In the genomic region with DNA sequence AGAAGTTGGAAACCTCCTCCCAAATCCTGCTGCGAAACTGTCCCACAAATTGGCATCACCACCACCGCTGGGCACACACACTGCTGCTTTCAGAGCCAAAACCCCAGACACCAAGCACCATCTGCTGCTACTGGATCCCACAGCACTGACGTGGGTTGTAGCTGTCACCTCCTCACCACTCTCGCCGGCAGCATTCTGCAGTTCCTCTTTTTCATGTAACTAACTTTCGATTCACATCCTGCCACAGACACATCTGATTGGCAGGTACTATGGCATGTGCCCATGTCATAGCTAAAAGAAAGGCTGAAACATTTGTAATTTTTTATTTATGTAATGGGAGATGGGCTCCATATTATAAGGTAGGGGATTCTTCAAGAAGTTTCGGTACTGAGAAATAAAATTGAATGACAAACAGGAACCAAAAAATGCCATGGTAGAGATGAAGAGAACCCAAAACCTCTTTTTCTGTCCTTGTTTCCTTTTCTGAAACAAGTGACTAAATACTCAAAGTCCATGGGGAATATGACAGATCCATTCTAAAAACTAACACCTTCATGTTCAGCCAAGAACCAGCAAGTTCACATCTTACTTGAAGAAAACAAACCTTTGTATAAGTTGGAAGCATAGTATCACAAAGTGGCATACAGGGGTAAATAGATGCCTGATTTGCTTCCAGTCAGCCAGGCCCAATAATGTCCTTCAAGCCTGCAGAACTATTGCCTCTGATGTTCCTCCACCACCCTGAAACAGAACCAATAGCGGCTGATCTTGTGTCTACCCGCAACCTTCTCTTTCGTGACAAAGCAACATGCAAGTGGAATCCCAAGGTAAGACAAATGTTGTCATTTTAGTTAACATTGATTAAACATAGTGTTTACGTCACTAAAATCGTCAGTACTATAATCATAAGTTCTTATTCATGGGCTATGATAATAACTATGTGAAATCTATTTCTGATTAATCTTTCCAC, we compare ENCODE assay signal across 8 cellular contexts. TPM values are rescaled to one million over a fixed set of nuclear protein-coding genes. Genes with fewer than 3 reads are reported as not detected.
DNase-seq lines count a peak whose midpoint lies in the region; ATAC-seq lines count a peak whose summit lies in the region.

No MANE protein-coding gene starts in this region.

- peak overlapping the region; percentile 70 for H3K9ac ChIP-seq in Karpas-422 (ENCODE audit: low read length)

- H3K27me3 ChIP-seq in CD4-positive, alpha-beta memory T cell (ENCODE audit: insufficient read depth, low read length): no peaks in the 10 kb centered on the region
- no peaks in the 10 kb centered on the region for H3K27me3 ChIP-seq in Karpas-422 (ENCODE audit: low read length)

- no peaks in the 10 kb centered on the region for H4K20me1 ChIP-seq in Karpas-422 (ENCODE audit: insufficient read depth, low read depth, low read length)

- H3K79me2 ChIP-seq in Karpas-422 (ENCODE audit: low read length): 0 out of 2 replicates have a peak, but pooled peaks cover 3% of the 10 kb centered on the region

- DNase-seq in CD4-positive, alpha-beta memory T cell: peak; percentile 55 to 79 (median 71)
- DNase-seq in Karpas-422 (peak; percentile 96), cardiac septum (ENCODE audit: low spot score) (peak; percentile 81), NCI-H2171 (lab: John Stamatoyannopoulos, UW) (no peak), NCI-H187 (lab: John Stamatoyannopoulos, UW) (no peak)
- peak; percentile 65 for DNase-seq in activated CD8-positive, alpha-beta memory T cell treated with anti-CD3 and anti-CD28 coated beads for 24 hours
- DNase-seq in stimulated activated CD4-positive, alpha-beta T cell treated with anti-CD3 and anti-CD28 coated beads, TNF-alpha, amount 100 ng/mL, for 1 hour (ENCODE audit: low read depth in 3 of 3, low spot score in 1 of 3): peak in 2 of 3 donors; percentile 3 to 9

- H3K36me3 ChIP-seq in CD4-positive, alpha-beta memory T cell (ENCODE audit: insufficient read depth, low read length): no peaks in the 10 kb centered on the region
- H3K36me3 ChIP-seq in Karpas-422 (ENCODE audit: insufficient read depth, low read length): no peaks in the 10 kb centered on the region

- CTCF ChIA-PET in CD4-positive, alpha-beta memory T cell (lab: Charles Lee; ENCODE audit: partially characterized antibody): interaction anchor here (0.9 to 7.4 kb wide), 11 partner anchors 29 to 410 kb away, joined by 3 to 155 read pairs (median 6); no protein-coding TSS in a partner anchor

- H2AFZ ChIP-seq in Karpas-422 (ENCODE audit: low read length): peak overlapping the region; percentile 38

- peaks cover 12 to 18% (median 15%) of the 10 kb centered on the region in 4 donors for H3K4me1 Mint-ChIP-seq in CD4-positive, alpha-beta memory T cell

- intact Hi-C loops in CD4-positive, alpha-beta memory T cell (cut with micrococcal nuclease): loop anchor here (1.0 to 10.0 kb wide), 4 partner anchors 29 to 405 kb away; a partner anchor contains a TSS
- intact Hi-C loops in cardiac septum (cut with DNase I): loop anchor here (2.0 to 10.0 kb wide), 4 partner anchors 133 to 423 kb away; a partner anchor contains a TSS

- H3K27ac Mint-ChIP-seq in CD4-positive, alpha-beta memory T cell: peak overlapping the region; percentile 6 to 90 (median 85)

- H3K4me1 ChIP-seq in CD4-positive, alpha-beta memory T cell (ENCODE audit: insufficient read depth, low read length): peaks cover 15% of the 10 kb centered on the region
- peaks cover 79% of the 10 kb centered on the region for H3K4me1 ChIP-seq in Karpas-422 (ENCODE audit: low read length)

- H3K4me3 Mint-ChIP-seq in CD4-positive, alpha-beta memory T cell: peak overlapping the region; percentile 33 to 76 (median 66)

- H3K9me3 Mint-ChIP-seq in CD4-positive, alpha-beta memory T cell: no peaks in the 10 kb centered on the region

- H3K9me3 ChIP-seq in CD4-positive, alpha-beta memory T cell (ENCODE audit: control insufficient read depth in 1 of 2, low read length in 2 of 2): no peaks in the 10 kb centered on the region
- no peaks in the 10 kb centered on the region for H3K9me3 ChIP-seq in Karpas-422 (ENCODE audit: low read length)

- peak overlapping the region; percentile 82 for H3K4me2 ChIP-seq in Karpas-422 (ENCODE audit: low read depth, low read length, poor library complexity, severe bottlenecking)

- POLR2A ChIA-PET in CD4-positive, alpha-beta memory T cell (lab: Charles Lee; ENCODE audit: partially characterized antibody): interaction anchor here (1.0 to 1.5 kb wide), 6 partner anchors 10 to 136 kb away, joined by 3 to 4 read pairs (median 4); no protein-coding TSS in a partner anchor

- peak; percentile 94 for ATAC-seq in GM21423 (IDR thresholded peaks at IDR 0.05; ENCODE audit: unreplicated experiment)

- no peaks in the 10 kb centered on the region for H3K9me2 ChIP-seq in Karpas-422 (replicated peaks; ENCODE audit: insufficient read depth, low read length)

- H3K27me3 Mint-ChIP-seq in CD4-positive, alpha-beta memory T cell: no peaks in the 10 kb centered on the region

- no peak overlapping the region for H3K4me3 ChIP-seq in CD4-positive, alpha-beta memory T cell (ENCODE audit: low read length in 2 of 2)
- H3K4me3 ChIP-seq in Karpas-422 (ENCODE audit: low read length): peak overlapping the region; percentile 58

- H3K36me3 Mint-ChIP-seq in CD4-positive, alpha-beta memory T cell: no peaks in the 10 kb centered on the region

- peak overlapping the region; percentile 0 for H3K27ac ChIP-seq in CD4-positive, alpha-beta memory T cell (ENCODE audit: low read depth, low read length)
- peak overlapping the region; percentile 90 for H3K27ac ChIP-seq in Karpas-422 (ENCODE audit: low read length)

RNA-seq across cellular contexts. Expression of a gene that starts 26.6 kb away (rescaled TPM):
- total RNA-seq in CD4-positive, alpha-beta memory T cell: not detected
- polyA plus RNA-seq in CD4-positive, alpha-beta memory T cell: not detected
- total RNA-seq in Karpas-422 (2014; rRNA removed; shearing (Covaris generic); ENCODE audit: low replicate concordance): 176 and 462 TPM in 2 replicates
- total RNA-seq in cardiac septum: 0.27 TPM

RNA-seq across cellular contexts. Expression of a gene that starts 33.8 kb away (rescaled TPM):
- total RNA-seq in CD4-positive, alpha-beta memory T cell: 10 to 100 TPM in 1 of 2 experiments, 1 to 10 TPM in 1; 9.9 to 12.0 TPM
- 100 to 1,000 TPM in 1 of 2 donors, 10 to 100 TPM in 1; 17.7 to 120 TPM for polyA plus RNA-seq in CD4-positive, alpha-beta memory T cell
- total RNA-seq in Karpas-422 (2014; rRNA removed; shearing (Covaris generic); ENCODE audit: low replicate concordance): 0.22 and 3.5 TPM in 2 replicates
- total RNA-seq in cardiac septum: 2.6 TPM

Comparison
In these comparisons a context has a peak if more than half of its experiments do, and no peak if none do; other contexts are left out.
1. DNase-seq: peak in CD4-positive, alpha-beta memory T cell (5 of 5), Karpas-422 (single experiment), activated CD8-positive, alpha-beta memory T cell treated with anti-CD3 and anti-CD28 coated beads for 24 hours (single experiment), cardiac septum (single experiment) and stimulated activated CD4-positive, alpha-beta T cell treated with anti-CD3 and anti-CD28 coated beads, TNF-alpha, amount 100 ng/mL, for 1 hour (2 of 3); none in NCI-H2171 (single experiment) and NCI-H187 (0 of 2).
2. RNA of a gene that starts 26.6 kb away (total RNA-seq): 176 to 462 TPM in Karpas-422; 0.27 TPM in cardiac septum (single experiment) and not detected in CD4-positive, alpha-beta memory T cell; every median in the first group is over 100 times any median in the second.